2 cellular contexts compared by ENCODE assay signal in genomic region chr12:27655476-27655875, GRCh38. TPM values are rescaled to one million over a fixed set of nuclear protein-coding genes. Genes with fewer than 3 reads are reported as not detected.
"Had no signal": no experiment of that assay in that cellular context is flagged by ENCODE, and none has a peak within 500 bp of the region (broad histone marks: within the 10 kb centered on the region; RNA-seq: fewer than 3 reads in every experiment).

No MANE protein-coding gene starts in this region.

RNA-seq across cellular contexts. Expression of gene REP15, which starts 40.8 kb away (rescaled TPM):
- total RNA-seq: activated CD8-positive, alpha-beta T cell treated with anti-CD3 and anti-CD28 coated beads for 36 hours; T-helper 17 cell had no signal
